1 cellular context compared by ENCODE assay signal in the genomic region with DNA sequence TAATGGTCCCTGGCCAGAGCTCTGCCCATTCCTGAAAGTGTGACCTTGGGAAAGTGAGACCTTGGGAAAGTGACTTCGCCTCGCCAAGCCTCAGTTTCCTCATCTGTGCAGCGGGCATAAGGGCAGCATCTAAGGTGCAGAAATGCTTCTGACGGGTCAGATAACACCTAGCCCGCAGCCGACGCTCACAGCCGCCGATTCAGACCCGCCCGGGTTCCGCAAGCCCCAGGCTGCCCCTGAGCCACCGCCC.
A peak's percentile ranks its signal among the peaks of the same experiment; 100 is the strongest.
TF ChIP-seq lines count a peak whose summit lies in the region.

No MANE protein-coding gene starts in this region.

TF ChIP-seq in HepG2, 621 proteins besides CTCF, POLR2A, EP300 and RAD21 (continued from another document and continues in another):
- TF ChIP-seq, protein P1, sequence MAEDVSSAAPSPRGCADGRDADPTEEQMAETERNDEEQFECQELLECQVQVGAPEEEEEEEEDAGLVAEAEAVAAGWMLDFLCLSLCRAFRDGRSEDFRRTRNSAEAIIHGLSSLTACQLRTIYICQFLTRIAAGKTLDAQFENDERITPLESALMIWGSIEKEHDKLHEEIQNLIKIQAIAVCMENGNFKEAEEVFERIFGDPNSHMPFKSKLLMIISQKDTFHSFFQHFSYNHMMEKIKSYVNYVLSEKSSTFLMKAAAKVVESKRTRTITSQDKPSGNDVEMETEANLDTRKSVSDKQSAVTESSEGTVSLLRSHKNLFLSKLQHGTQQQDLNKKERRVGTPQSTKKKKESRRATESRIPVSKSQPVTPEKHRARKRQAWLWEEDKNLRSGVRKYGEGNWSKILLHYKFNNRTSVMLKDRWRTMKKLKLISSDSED (CRISPR knock-in tag; IDR thresholded peaks at IDR 0.05) = 0 out of 2 replicates have a peak, but pooled peaks have one; percentile 66
- TF ChIP-seq ZNF564 (CRISPR knock-in tag; IDR thresholded peaks at IDR 0.05) = 0 out of 2 replicates have a peak, but pooled peaks have one; percentile 10
- no peak for TF ChIP-seq ASH2L (IDR thresholded peaks at IDR 0.05; ENCODE audit: insufficient read length, low read depth, low read length)
- TF ChIP-seq, protein P2, sequence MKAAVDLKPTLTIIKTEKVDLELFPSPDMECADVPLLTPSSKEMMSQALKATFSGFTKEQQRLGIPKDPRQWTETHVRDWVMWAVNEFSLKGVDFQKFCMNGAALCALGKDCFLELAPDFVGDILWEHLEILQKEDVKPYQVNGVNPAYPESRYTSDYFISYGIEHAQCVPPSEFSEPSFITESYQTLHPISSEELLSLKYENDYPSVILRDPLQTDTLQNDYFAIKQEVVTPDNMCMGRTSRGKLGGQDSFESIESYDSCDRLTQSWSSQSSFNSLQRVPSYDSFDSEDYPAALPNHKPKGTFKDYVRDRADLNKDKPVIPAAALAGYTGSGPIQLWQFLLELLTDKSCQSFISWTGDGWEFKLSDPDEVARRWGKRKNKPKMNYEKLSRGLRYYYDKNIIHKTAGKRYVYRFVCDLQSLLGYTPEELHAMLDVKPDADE (CRISPR knock-in tag; IDR thresholded peaks at IDR 0.05) = peak; percentile 16; the same call in 1 of the 2 replicates
- TF ChIP-seq, protein P3, sequence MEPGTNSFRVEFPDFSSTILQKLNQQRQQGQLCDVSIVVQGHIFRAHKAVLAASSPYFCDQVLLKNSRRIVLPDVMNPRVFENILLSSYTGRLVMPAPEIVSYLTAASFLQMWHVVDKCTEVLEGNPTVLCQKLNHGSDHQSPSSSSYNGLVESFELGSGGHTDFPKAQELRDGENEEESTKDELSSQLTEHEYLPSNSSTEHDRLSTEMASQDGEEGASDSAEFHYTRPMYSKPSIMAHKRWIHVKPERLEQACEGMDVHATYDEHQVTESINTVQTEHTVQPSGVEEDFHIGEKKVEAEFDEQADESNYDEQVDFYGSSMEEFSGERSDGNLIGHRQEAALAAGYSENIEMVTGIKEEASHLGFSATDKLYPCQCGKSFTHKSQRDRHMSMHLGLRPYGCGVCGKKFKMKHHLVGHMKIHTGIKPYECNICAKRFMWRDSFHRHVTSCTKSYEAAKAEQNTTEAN (CRISPR knock-in tag; conservative IDR thresholded peaks at IDR 0.05) = no peak
- TF ChIP-seq, protein P4, sequence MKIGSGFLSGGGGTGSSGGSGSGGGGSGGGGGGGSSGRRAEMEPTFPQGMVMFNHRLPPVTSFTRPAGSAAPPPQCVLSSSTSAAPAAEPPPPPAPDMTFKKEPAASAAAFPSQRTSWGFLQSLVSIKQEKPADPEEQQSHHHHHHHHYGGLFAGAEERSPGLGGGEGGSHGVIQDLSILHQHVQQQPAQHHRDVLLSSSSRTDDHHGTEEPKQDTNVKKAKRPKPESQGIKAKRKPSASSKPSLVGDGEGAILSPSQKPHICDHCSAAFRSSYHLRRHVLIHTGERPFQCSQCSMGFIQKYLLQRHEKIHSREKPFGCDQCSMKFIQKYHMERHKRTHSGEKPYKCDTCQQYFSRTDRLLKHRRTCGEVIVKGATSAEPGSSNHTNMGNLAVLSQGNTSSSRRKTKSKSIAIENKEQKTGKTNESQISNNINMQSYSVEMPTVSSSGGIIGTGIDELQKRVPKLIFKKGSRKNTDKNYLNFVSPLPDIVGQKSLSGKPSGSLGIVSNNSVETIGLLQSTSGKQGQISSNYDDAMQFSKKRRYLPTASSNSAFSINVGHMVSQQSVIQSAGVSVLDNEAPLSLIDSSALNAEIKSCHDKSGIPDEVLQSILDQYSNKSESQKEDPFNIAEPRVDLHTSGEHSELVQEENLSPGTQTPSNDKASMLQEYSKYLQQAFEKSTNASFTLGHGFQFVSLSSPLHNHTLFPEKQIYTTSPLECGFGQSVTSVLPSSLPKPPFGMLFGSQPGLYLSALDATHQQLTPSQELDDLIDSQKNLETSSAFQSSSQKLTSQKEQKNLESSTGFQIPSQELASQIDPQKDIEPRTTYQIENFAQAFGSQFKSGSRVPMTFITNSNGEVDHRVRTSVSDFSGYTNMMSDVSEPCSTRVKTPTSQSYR (CRISPR knock-in tag; IDR thresholded peaks at IDR 0.05; ENCODE audit: borderline replicate concordance) = 0 out of 2 replicates have a peak, but pooled peaks have one; percentile 2
- TF ChIP-seq, protein P5, sequence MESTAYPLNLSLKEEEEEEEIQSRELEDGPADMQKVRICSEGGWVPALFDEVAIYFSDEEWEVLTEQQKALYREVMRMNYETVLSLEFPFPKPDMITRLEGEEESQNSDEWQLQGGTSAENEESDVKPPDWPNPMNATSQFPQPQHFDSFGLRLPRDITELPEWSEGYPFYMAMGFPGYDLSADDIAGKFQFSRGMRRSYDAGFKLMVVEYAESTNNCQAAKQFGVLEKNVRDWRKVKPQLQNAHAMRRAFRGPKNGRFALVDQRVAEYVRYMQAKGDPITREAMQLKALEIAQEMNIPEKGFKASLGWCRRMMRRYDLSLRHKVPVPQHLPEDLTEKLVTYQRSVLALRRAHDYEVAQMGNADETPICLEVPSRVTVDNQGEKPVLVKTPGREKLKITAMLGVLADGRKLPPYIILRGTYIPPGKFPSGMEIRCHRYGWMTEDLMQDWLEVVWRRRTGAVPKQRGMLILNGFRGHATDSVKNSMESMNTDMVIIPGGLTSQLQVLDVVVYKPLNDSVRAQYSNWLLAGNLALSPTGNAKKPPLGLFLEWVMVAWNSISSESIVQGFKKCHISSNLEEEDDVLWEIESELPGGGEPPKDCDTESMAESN (CRISPR knock-in tag; conservative IDR thresholded peaks at IDR 0.05) = no peak
- no peak for TF ChIP-seq HMG20B (CRISPR knock-in tag; conservative IDR thresholded peaks at IDR 0.05)
- TF ChIP-seq, protein P6, sequence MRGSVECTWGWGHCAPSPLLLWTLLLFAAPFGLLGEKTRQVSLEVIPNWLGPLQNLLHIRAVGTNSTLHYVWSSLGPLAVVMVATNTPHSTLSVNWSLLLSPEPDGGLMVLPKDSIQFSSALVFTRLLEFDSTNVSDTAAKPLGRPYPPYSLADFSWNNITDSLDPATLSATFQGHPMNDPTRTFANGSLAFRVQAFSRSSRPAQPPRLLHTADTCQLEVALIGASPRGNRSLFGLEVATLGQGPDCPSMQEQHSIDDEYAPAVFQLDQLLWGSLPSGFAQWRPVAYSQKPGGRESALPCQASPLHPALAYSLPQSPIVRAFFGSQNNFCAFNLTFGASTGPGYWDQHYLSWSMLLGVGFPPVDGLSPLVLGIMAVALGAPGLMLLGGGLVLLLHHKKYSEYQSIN (CRISPR knock-in tag; IDR thresholded peaks at IDR 0.05; ENCODE audit: borderline replicate concordance) = no peak
- TF ChIP-seq ZNF138 (CRISPR knock-in tag; IDR thresholded peaks at IDR 0.05; ENCODE audit: low read depth) = no peak
- TF ChIP-seq ARID2 (CRISPR knock-in tag; IDR thresholded peaks at IDR 0.05; ENCODE audit: borderline replicate concordance) = peak; percentile 91; the same call in 1 of the 2 replicates
- no peak for TF ChIP-seq RNF2 (conservative IDR thresholded peaks at IDR 0.05; ENCODE audit: low read depth)
- 0 out of 2 replicates have a peak, but pooled peaks have one; percentile 10 for TF ChIP-seq ZNF709 (CRISPR knock-in tag; IDR thresholded peaks at IDR 0.05)
- TF ChIP-seq, protein P7, sequence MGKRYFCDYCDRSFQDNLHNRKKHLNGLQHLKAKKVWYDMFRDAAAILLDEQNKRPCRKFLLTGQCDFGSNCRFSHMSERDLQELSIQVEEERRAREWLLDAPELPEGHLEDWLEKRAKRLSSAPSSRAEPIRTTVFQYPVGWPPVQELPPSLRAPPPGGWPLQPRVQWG (CRISPR knock-in tag; IDR thresholded peaks at IDR 0.05; ENCODE audit: borderline replicate concordance, low read depth) = 0 out of 2 replicates have a peak, but pooled peaks have one; percentile 47
- TF ChIP-seq, protein P8, sequence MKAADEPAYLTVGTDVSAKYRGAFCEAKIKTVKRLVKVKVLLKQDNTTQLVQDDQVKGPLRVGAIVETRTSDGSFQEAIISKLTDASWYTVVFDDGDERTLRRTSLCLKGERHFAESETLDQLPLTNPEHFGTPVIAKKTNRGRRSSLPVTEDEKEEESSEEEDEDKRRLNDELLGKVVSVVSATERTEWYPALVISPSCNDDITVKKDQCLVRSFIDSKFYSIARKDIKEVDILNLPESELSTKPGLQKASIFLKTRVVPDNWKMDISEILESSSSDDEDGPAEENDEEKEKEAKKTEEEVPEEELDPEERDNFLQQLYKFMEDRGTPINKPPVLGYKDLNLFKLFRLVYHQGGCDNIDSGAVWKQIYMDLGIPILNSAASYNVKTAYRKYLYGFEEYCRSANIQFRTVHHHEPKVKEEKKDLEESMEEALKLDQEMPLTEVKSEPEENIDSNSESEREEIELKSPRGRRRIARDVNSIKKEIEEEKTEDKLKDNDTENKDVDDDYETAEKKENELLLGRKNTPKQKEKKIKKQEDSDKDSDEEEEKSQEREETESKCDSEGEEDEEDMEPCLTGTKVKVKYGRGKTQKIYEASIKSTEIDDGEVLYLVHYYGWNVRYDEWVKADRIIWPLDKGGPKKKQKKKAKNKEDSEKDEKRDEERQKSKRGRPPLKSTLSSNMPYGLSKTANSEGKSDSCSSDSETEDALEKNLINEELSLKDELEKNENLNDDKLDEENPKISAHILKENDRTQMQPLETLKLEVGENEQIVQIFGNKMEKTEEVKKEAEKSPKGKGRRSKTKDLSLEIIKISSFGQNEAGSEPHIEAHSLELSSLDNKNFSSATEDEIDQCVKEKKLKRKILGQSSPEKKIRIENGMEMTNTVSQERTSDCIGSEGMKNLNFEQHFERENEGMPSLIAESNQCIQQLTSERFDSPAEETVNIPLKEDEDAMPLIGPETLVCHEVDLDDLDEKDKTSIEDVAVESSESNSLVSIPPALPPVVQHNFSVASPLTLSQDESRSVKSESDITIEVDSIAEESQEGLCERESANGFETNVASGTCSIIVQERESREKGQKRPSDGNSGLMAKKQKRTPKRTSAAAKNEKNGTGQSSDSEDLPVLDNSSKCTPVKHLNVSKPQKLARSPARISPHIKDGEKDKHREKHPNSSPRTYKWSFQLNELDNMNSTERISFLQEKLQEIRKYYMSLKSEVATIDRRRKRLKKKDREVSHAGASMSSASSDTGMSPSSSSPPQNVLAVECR (CRISPR knock-in tag; IDR thresholded peaks at IDR 0.05; ENCODE audit: borderline replicate concordance) = no peak
- peak; percentile 76 for TF ChIP-seq ZFP36L1 (CRISPR knock-in tag; IDR thresholded peaks at IDR 0.05)
- peak; percentile 32; the same call in 1 of the 2 replicates for TF ChIP-seq ZNF598 (CRISPR knock-in tag; IDR thresholded peaks at IDR 0.05; ENCODE audit: borderline replicate concordance)
- no peak for TF ChIP-seq CEBPG (CRISPR knock-in tag; IDR thresholded peaks at IDR 0.05)
- TF ChIP-seq, protein P9, sequence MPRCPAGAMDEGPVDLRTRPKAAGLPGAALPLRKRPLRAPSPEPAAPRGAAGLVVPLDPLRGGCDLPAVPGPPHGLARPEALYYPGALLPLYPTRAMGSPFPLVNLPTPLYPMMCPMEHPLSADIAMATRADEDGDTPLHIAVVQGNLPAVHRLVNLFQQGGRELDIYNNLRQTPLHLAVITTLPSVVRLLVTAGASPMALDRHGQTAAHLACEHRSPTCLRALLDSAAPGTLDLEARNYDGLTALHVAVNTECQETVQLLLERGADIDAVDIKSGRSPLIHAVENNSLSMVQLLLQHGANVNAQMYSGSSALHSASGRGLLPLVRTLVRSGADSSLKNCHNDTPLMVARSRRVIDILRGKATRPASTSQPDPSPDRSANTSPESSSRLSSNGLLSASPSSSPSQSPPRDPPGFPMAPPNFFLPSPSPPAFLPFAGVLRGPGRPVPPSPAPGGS (CRISPR knock-in tag; IDR thresholded peaks at IDR 0.05) = 0 out of 2 replicates have a peak, but pooled peaks have one; percentile 17
- TF ChIP-seq, protein P10, sequence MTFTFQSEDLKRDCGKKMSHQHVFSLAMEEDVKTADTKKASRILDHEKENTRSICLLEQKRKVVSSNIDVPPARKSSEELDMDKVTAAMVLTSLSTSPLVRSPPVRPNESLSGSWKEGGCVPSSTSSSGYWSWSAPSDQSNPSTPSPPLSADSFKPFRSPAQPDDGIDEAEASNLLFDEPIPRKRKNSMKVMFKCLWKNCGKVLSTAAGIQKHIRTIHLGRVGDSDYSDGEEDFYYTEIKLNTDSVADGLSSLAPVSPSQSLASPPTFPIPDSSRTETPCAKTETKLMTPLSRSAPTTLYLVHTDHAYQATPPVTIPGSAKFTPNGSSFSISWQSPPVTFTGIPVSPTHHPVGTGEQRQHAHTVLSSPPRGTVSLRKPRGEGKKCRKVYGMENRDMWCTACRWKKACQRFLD (CRISPR knock-in tag; IDR thresholded peaks at IDR 0.05; ENCODE audit: borderline replicate concordance) = no peak
- TF ChIP-seq MAF1 (CRISPR knock-in tag; IDR thresholded peaks at IDR 0.05; ENCODE audit: borderline replicate concordance) = no peak
- 0 out of 2 replicates have a peak, but pooled peaks have one; percentile 60 for TF ChIP-seq BRCA1 (CRISPR knock-in tag; IDR thresholded peaks at IDR 0.05)
- TF ChIP-seq, protein P11, sequence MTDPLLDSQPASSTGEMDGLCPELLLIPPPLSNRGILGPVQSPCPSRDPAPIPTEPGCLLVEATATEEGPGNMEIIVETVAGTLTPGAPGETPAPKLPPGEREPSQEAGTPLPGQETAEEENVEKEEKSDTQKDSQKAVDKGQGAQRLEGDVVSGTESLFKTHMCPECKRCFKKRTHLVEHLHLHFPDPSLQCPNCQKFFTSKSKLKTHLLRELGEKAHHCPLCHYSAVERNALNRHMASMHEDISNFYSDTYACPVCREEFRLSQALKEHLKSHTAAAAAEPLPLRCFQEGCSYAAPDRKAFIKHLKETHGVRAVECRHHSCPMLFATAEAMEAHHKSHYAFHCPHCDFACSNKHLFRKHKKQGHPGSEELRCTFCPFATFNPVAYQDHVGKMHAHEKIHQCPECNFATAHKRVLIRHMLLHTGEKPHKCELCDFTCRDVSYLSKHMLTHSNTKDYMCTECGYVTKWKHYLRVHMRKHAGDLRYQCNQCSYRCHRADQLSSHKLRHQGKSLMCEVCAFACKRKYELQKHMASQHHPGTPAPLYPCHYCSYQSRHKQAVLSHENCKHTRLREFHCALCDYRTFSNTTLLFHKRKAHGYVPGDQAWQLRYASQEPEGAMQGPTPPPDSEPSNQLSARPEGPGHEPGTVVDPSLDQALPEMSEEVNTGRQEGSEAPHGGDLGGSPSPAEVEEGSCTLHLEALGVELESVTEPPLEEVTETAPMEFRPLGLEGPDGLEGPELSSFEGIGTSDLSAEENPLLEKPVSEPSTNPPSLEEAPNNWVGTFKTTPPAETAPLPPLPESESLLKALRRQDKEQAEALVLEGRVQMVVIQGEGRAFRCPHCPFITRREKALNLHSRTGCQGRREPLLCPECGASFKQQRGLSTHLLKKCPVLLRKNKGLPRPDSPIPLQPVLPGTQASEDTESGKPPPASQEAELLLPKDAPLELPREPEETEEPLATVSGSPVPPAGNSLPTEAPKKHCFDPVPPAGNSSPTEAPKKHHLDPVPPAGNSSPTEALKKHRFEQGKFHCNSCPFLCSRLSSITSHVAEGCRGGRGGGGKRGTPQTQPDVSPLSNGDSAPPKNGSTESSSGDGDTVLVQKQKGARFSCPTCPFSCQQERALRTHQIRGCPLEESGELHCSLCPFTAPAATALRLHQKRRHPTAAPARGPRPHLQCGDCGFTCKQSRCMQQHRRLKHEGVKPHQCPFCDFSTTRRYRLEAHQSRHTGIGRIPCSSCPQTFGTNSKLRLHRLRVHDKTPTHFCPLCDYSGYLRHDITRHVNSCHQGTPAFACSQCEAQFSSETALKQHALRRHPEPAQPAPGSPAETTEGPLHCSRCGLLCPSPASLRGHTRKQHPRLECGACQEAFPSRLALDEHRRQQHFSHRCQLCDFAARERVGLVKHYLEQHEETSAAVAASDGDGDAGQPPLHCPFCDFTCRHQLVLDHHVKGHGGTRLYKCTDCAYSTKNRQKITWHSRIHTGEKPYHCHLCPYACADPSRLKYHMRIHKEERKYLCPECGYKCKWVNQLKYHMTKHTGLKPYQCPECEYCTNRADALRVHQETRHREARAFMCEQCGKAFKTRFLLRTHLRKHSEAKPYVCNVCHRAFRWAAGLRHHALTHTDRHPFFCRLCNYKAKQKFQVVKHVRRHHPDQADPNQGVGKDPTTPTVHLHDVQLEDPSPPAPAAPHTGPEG (CRISPR knock-in tag; IDR thresholded peaks at IDR 0.05) = 0 out of 2 replicates have a peak, but pooled peaks have one; percentile 2
- no peak for TF ChIP-seq JUNB (CRISPR knock-in tag; IDR thresholded peaks at IDR 0.05; ENCODE audit: borderline replicate concordance)
- no peak for TF ChIP-seq ZIK1 (CRISPR knock-in tag; IDR thresholded peaks at IDR 0.05; ENCODE audit: borderline replicate concordance, low read depth)
- TF ChIP-seq EED (CRISPR knock-in tag; IDR thresholded peaks at IDR 0.05) = no peak
- peak; percentile 19; the same call in 1 of the 2 replicates for TF ChIP-seq HES4 (CRISPR knock-in tag; IDR thresholded peaks at IDR 0.05; ENCODE audit: borderline replicate concordance)
- peak; percentile 62 for TF ChIP-seq ZMYM3 (CRISPR knock-in tag; IDR thresholded peaks at IDR 0.05)
